In the genomic region with DNA sequence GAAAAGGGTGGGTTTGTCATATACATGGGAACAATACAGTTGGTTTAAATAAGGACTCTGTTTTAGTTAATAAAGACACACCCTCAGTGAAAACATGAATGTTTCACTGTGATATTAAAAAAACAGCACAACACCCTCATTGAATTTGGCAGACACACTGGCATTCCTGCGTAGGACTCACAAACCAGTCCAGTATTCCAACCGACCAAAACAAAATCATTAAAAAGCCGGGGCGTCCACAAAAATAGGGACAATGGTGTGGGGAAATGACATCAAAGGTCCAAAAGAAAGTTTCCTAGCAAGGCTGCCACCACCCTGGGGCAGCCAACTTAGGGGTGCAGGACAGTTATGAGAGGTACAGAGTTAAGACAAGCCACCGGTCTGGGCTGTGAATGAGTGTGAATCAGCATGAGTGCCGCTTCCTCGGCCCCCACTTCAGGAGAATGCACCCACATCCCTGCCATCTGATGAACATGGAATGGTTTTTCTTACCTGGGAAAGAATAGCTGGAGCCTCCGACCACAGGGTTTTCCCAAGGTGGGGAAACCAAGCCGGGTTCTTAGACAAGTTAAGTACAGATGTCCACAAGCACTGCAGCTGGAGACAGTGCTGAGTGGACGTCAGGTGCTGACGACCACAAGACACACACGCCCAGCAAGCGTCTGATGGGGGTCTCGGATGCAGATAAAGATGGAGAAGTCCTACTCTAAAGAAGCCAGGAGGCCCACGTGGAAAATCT, we compare ENCODE assay signal across 11 cellular contexts.
A peak's percentile ranks its signal among the peaks of the same experiment; 100 is the strongest.
DNase-seq lines count a peak whose midpoint lies in the region; ATAC-seq and TF ChIP-seq lines count a peak whose summit lies in the region.
"Had no signal": no experiment of that assay in that cellular context is flagged by ENCODE, and none has a peak within 500 bp of the region (broad histone marks: within the 10 kb centered on the region; RNA-seq: fewer than 3 reads in every experiment).

No MANE protein-coding gene starts in this region.

- H3K9ac ChIP-seq in mesenchymal stem cell (ENCODE audit: low read length): peak overlapping the region; percentile 64
- H3K9ac ChIP-seq in stomach smooth muscle (ENCODE audit: low read length in 2 of 2): no peak overlapping the region

- H3K23ac ChIP-seq in mesenchymal stem cell (ENCODE audit: low read length in 2 of 2): no peak overlapping the region

- peak; percentile 55 for DNase-seq in dermis blood vessel endothelial cell
- DNase-seq in mesenchymal stem cell: no peak
- no peak for DNase-seq in HT-29 (ENCODE audit: low spot score)
- DNase-seq in Calu3: no peak
- no peak for DNase-seq in activated T-cell treated with anti-CD3 and anti-CD28 coated beads, Interleukin-2, amount 50 U/mL, for 48 hours
- DNase-seq: erythroblast, immature natural killer cell had no signal

- H2BK15ac ChIP-seq in mesenchymal stem cell (ENCODE audit: low read depth, poor library complexity, severe bottlenecking): no peak overlapping the region

- peak overlapping the region; percentile 95 to 99 (median 98) for H3K27ac Mint-ChIP-seq in IgD-negative memory B cell
- H3K27ac Mint-ChIP-seq in Calu3 (ENCODE audit: unreplicated experiment): no peak overlapping the region

- no peaks in the 10 kb centered on the region for H3K27me3 ChIP-seq in mesenchymal stem cell (ENCODE audit: control insufficient read depth in 1 of 2, insufficient read depth in 1 of 2, low read length in 2 of 2)
- no peaks in the 10 kb centered on the region for H3K27me3 ChIP-seq in stomach smooth muscle (ENCODE audit: control insufficient read depth in 1 of 2, insufficient read depth in 2 of 2, low read length in 2 of 2)

- no peak overlapping the region for H4K91ac ChIP-seq in mesenchymal stem cell (ENCODE audit: low read length)

- H2BK5ac ChIP-seq in mesenchymal stem cell (ENCODE audit: low read depth, low read length, poor library complexity, severe bottlenecking): no peak overlapping the region

- H3K79me1 ChIP-seq in mesenchymal stem cell (replicated peaks; ENCODE audit: low read length, poor library complexity, severe bottlenecking): peaks cover 35% of the 10 kb centered on the region

- H3K4ac ChIP-seq in mesenchymal stem cell (ENCODE audit: low read depth in 1 of 2, low read length in 2 of 2): no peak overlapping the region

- CTCF ChIA-PET in Calu3 (lab: Charles Lee): interaction anchor here (0.6 kb wide), 1 partner anchor 625 kb away, joined by 3 read pairs; no protein-coding TSS in a partner anchor

- BruUV-seq in Calu3 (replicated peaks; lab: Mats Ljungman, UMichigan): no TSS peak

- no peak overlapping the region for H3K18ac ChIP-seq in mesenchymal stem cell (ENCODE audit: low read depth in 1 of 2, low read length in 2 of 2)

- no peak overlapping the region for H2AK5ac ChIP-seq in mesenchymal stem cell (ENCODE audit: low read length, severe bottlenecking)

- no peaks in the 10 kb centered on the region for H3K9me3 Mint-ChIP-seq in IgD-negative memory B cell
- H3K9me3 Mint-ChIP-seq in Calu3 (ENCODE audit: low read depth, unreplicated experiment): no peaks in the 10 kb centered on the region
- H3K9me3 Mint-ChIP-seq: immature natural killer cell had no signal

- H3K27me3 Mint-ChIP-seq in IgD-negative memory B cell: no peaks in the 10 kb centered on the region
- no peaks in the 10 kb centered on the region for H3K27me3 Mint-ChIP-seq in Calu3 (ENCODE audit: unreplicated experiment)

- H3K36me3 ChIP-seq in mesenchymal stem cell (ENCODE audit: control insufficient read depth in 1 of 2, insufficient read depth in 2 of 2, low read depth in 1 of 2, low read length in 2 of 2) (peaks cover 60 to 65% of the 10 kb centered on the region in 2 experiments), stomach smooth muscle (ENCODE audit: control insufficient read depth in 2 of 2, insufficient read depth in 2 of 2, low read length in 2 of 2) (peaks cover 15 to 22% of the 10 kb centered on the region in 2 donors)

- H2BK12ac ChIP-seq in mesenchymal stem cell (ENCODE audit: low read length in 2 of 2): no peak overlapping the region

- no peak overlapping the region for H2BK120ac ChIP-seq in mesenchymal stem cell (ENCODE audit: low read depth, low read length)

- TF ChIP-seq CTCF in Calu3 (IDR thresholded peaks at IDR 0.05; ENCODE audit: unreplicated experiment): no peak

- peaks cover 38 to 53% (median 51%) of the 10 kb centered on the region in 3 donors for H3K4me1 Mint-ChIP-seq in IgD-negative memory B cell
- peaks cover 7% of the 10 kb centered on the region for H3K4me1 Mint-ChIP-seq in Calu3 (ENCODE audit: low read depth, unreplicated experiment)
- H3K4me1 Mint-ChIP-seq: immature natural killer cell had no signal

- H3K27ac ChIP-seq in mesenchymal stem cell (ENCODE audit: low read length, poor library complexity, severe bottlenecking) (no peak overlapping the region), stomach smooth muscle (ENCODE audit: low read length) (peak overlapping the region; percentile 11)

- H2AFZ ChIP-seq in mesenchymal stem cell (ENCODE audit: low read depth, low read length): no peak overlapping the region

- H3K14ac ChIP-seq in mesenchymal stem cell (ENCODE audit: low read length in 2 of 2): no peak overlapping the region

- H3K36me3 Mint-ChIP-seq in IgD-negative memory B cell (peaks cover 19% of the 10 kb centered on the region), Calu3 (ENCODE audit: insufficient read depth, unreplicated experiment) (peaks cover 4% of the 10 kb centered on the region)

- intact Hi-C loops in Calu3 (cut with micrococcal nuclease; ENCODE audit: unreplicated experiment): no loop called here

- no peak overlapping the region for H3K4me2 ChIP-seq in mesenchymal stem cell (ENCODE audit: low read length, poor library complexity, severe bottlenecking)

- H3K4me1 ChIP-seq in mesenchymal stem cell (ENCODE audit: control insufficient read depth, insufficient read depth, low read depth, low read length) (peaks cover 1% of the 10 kb centered on the region), stomach smooth muscle (ENCODE audit: control insufficient read depth, insufficient read depth, low read length) (peaks cover 8% of the 10 kb centered on the region)

- H3K9me3 ChIP-seq in mesenchymal stem cell (ENCODE audit: control insufficient read depth, low read length): no peaks in the 10 kb centered on the region
- peaks cover 0 to 4% of the 10 kb centered on the region in 2 donors for H3K9me3 ChIP-seq in stomach smooth muscle (ENCODE audit: control insufficient read depth in 2 of 2, low read length in 2 of 2)

- peak overlapping the region; percentile 39 for H4K8ac ChIP-seq in mesenchymal stem cell (ENCODE audit: low read length)

- 96% methylated on average over 15 of the region's 15 CpGs for WGBS in mesenchymal stem cell

- ATAC-seq in GM19455 (IDR thresholded peaks at IDR 0.05; ENCODE audit: unreplicated experiment): no peak
- ATAC-seq: Panc1 had no signal

- H3K4me3 ChIP-seq in mesenchymal stem cell (ENCODE audit: insufficient read depth in 1 of 2, low read depth in 1 of 2, low read length in 2 of 2) (no peak overlapping the region), stomach smooth muscle (ENCODE audit: low read length in 2 of 2) (no peak overlapping the region)

- H3K4me3 Mint-ChIP-seq in IgD-negative memory B cell: peak overlapping the region; percentile 49 to 92 (median 88)
- H3K4me3 Mint-ChIP-seq in Calu3 (ENCODE audit: low read depth, unreplicated experiment): no peak overlapping the region
- H3K4me3 Mint-ChIP-seq: immature natural killer cell had no signal
